Comparison of ENCODE assay signal across 8 cellular contexts in genomic region chr5:125198270-125198974, GRCh38.
DNase-seq lines count a peak whose midpoint lies in the region; ATAC-seq and TF ChIP-seq lines count a peak whose summit lies in the region.

No MANE protein-coding gene starts in this region.

- peak; percentile 50 for ATAC-seq in gastroesophageal sphincter
- ATAC-seq in psoas muscle: peak; percentile 68 to 93 (median 87)
- ATAC-seq in GM21529 (IDR thresholded peaks at IDR 0.05; ENCODE audit: unreplicated experiment): no peak
- ATAC-seq in GM21367 (IDR thresholded peaks at IDR 0.05; ENCODE audit: unreplicated experiment): no peak
- no peak for ATAC-seq in HG03135 (IDR thresholded peaks at IDR 0.05; ENCODE audit: unreplicated experiment)
- no peak for ATAC-seq in esophagus mucosa

- peaks cover 4 to 44% (median 7%) of the 10 kb centered on the region in 3 donors for H3K4me1 ChIP-seq in gastroesophageal sphincter
- peaks cover 19% of the 10 kb centered on the region for H3K4me1 ChIP-seq in psoas muscle

- no peak for TF ChIP-seq EP300 in gastroesophageal sphincter (IDR thresholded peaks at IDR 0.05)

- H3K9me3 ChIP-seq in gastroesophageal sphincter (no peaks in the 10 kb centered on the region), psoas muscle (no peaks in the 10 kb centered on the region)

- TF ChIP-seq POLR2A in gastroesophageal sphincter (IDR thresholded peaks at IDR 0.05): no peak

- H3K27ac ChIP-seq in gastroesophageal sphincter (peak overlapping the region in 3 of 4 donors; percentile 3 to 49 (median 18)), psoas muscle (no peak overlapping the region)

- DNase-seq in HuH-7 (ENCODE audit: low spot score) (peak; percentile 13), SHP77 (lab: John Stamatoyannopoulos, UW) (peak; percentile 91), psoas muscle (peak; percentile 55 to 76)

- no peaks in the 10 kb centered on the region for H3K27me3 ChIP-seq in gastroesophageal sphincter
- H3K27me3 ChIP-seq in psoas muscle (ENCODE audit: insufficient read depth in 3 of 3, low read length in 2 of 3): no peaks in the 10 kb centered on the region

- H3K4me3 ChIP-seq in gastroesophageal sphincter (no peak overlapping the region), psoas muscle (no peak overlapping the region)

- H3K36me3 ChIP-seq in gastroesophageal sphincter (no peaks in the 10 kb centered on the region), psoas muscle (ENCODE audit: insufficient read depth in 1 of 2, low read depth in 1 of 2) (no peaks in the 10 kb centered on the region)

- WGBS in gastroesophageal sphincter (ENCODE audit: low coverage in 1 of 2), 2 donors: 20 to 21% methylated on average over 2 of the region's 3 CpGs
- 27 to 30% (median 29%) methylated on average over 3 of the region's 3 CpGs for WGBS in psoas muscle, 3 donors

- TF ChIP-seq CTCF in gastroesophageal sphincter (IDR thresholded peaks at IDR 0.05): no peak
- TF ChIP-seq CTCF in psoas muscle (IDR thresholded peaks at IDR 0.05): no peak

- intact Hi-C loops in psoas muscle (cut with DNase I): no loop called here

Comparison
In these comparisons a context has a peak if more than half of its experiments do, and no peak if none do; other contexts are left out.
1. DNase-seq: peak in every context shown above with its lines; median percentile 91 in SHP77; 66 in psoas muscle; 13 in HuH-7.
2. ATAC-seq: peak in gastroesophageal sphincter (single experiment) and psoas muscle (4 of 4); none in GM21529 (single experiment), GM21367 (single experiment), HG03135 (single experiment) and esophagus mucosa (single experiment).